ENCODE assay signal across 8 cellular contexts in the genomic region with DNA sequence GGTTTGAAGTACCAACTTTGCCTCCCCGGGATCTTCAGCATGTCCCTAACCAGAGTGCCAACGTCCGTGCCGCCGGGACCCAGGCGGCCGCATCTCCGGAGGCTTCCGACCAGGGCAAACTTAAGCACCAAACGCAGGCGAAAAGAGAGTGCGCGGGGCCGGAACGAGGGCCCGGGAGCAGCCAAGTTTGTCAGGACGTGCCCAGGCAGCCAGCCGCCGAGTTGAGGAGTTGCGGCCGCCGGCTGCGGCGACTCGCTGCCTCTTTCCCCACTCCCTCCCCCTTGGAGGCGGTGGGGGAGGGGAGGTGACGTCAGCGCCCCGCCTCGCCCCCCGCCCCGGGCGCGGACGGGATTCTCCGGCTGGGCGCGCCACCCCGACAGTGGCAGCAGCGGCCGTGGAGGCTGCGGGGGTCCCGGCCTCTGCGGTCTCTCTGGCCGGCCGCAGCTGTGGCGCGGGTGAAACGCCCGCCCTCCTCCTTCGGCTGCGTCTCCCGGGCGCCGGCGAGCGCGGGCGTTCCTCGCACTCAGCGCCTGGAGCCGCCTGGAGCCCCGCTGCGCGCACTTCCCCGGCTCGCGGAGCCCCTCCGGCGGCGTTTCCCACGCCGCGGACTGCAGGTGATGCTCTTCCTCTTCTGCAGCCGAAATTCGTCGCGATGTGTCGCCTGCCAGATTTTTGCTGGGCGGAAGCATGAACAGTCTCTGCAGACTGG. TPM values are rescaled to one million over a fixed set of nuclear protein-coding genes. Genes with fewer than 3 reads are reported as not detected.
A peak's percentile ranks its signal among the peaks of the same experiment; 100 is the strongest.
DNase-seq lines count a peak whose midpoint lies in the region; ATAC-seq and TF ChIP-seq lines count a peak whose summit lies in the region.

No MANE protein-coding gene starts in this region.

- H3K27me3 ChIP-seq in adipocyte (replicated peaks; ENCODE audit: control insufficient read depth, insufficient read depth, low read length) (no peaks in the 10 kb centered on the region), left ventricle myocardium inferior (ENCODE audit: low read depth) (peaks cover 53% of the 10 kb centered on the region)

- H3K4me1 ChIP-seq in adipocyte (ENCODE audit: control insufficient read depth, insufficient read depth, low read length) (peaks cover 32% of the 10 kb centered on the region), left ventricle myocardium inferior (peaks cover 54% of the 10 kb centered on the region)

- intact Hi-C loops in left ventricle myocardium inferior (cut with micrococcal nuclease) (no loop called here), posterior vena cava (cut with DNase I) (loop anchor here (10.0 kb wide), 3 partner anchors 52 to 218 kb away; no protein-coding TSS in a partner anchor), natural killer cell (cut with micrococcal nuclease) (no loop called here)

- no peaks in the 10 kb centered on the region for H3K36me3 Mint-ChIP-seq in natural killer cell

- no peak overlapping the region for H3K4me3 Mint-ChIP-seq in natural killer cell

- peaks cover 0 to 3% of the 10 kb centered on the region in 2 donors for H3K9me3 Mint-ChIP-seq in natural killer cell

- H3K36me3 ChIP-seq in adipocyte (ENCODE audit: control insufficient read depth, insufficient read depth, low read length, severe bottlenecking) = no peaks in the 10 kb centered on the region
- H3K36me3 ChIP-seq in left ventricle myocardium inferior = no peaks in the 10 kb centered on the region

- no peaks in the 10 kb centered on the region for H3K4me1 Mint-ChIP-seq in natural killer cell

- H3K27ac ChIP-seq in left ventricle myocardium inferior (replicated peaks) = peak overlapping the region; percentile 93

- H3K27ac Mint-ChIP-seq in natural killer cell = no peak overlapping the region

- ATAC-seq in HG02623 (IDR thresholded peaks at IDR 0.05; ENCODE audit: unreplicated experiment) = no peak
- ATAC-seq in HG03457 (IDR thresholded peaks at IDR 0.05; ENCODE audit: unreplicated experiment) = no peak
- no peak for ATAC-seq in natural killer cell

- TF ChIP-seq CTCF in left ventricle myocardium inferior (IDR thresholded peaks at IDR 0.05; ENCODE audit: borderline replicate concordance) (no peak), natural killer cell (IDR thresholded peaks at IDR 0.05) (no peak)

- H3K4me3 ChIP-seq in adipocyte (ENCODE audit: low read length) (peak overlapping the region; percentile 99), left ventricle myocardium inferior (peak overlapping the region; percentile 92)

- peaks cover 31 to 35% of the 10 kb centered on the region in 2 donors for H3K27me3 Mint-ChIP-seq in natural killer cell (ENCODE audit: low read depth in 2 of 2)

- peak overlapping the region; percentile 97 for H3K9ac ChIP-seq in adipocyte (ENCODE audit: low read length)

- DNase-seq in Daoy (ENCODE audit: low read depth) (peak; percentile 73), M059J (ENCODE audit: low read depth) (peak; percentile 71), adipocyte (ENCODE audit: low read depth) (peak; percentile 92), left ventricle myocardium inferior (peak; percentile 67), posterior vena cava (ENCODE audit: low spot score) (peak; percentile 87), natural killer cell (no peak)

- H3K9me3 ChIP-seq in adipocyte (ENCODE audit: control insufficient read depth, low read length) (no peaks in the 10 kb centered on the region), left ventricle myocardium inferior (replicated peaks) (no peaks in the 10 kb centered on the region)

RNA-seq across cellular contexts. Expression of gene FAT1, which starts 2.9 kb away (rescaled TPM):
- total RNA-seq in Daoy (2014; rRNA removed; shearing (Covaris generic)) = 38.6 and 50.2 TPM in 2 replicates
- 67.0 and 112 TPM in 2 replicates for total RNA-seq in M059J (2014; rRNA removed; shearing (Covaris generic))
- total RNA-seq in left ventricle myocardium inferior = 59.1 TPM
- total RNA-seq in posterior vena cava = 10 to 100 TPM; 75.5 to 85.9 TPM
- not detected for total RNA-seq in natural killer cell

Comparison
In these comparisons a context has a peak if more than half of its experiments do, and no peak if none do; other contexts are left out.
1. RNA of gene FAT1, which starts 2.9 kb away (total RNA-seq): 67.0 to 112 TPM in M059J, 75.5 to 85.9 TPM in posterior vena cava, 59.1 TPM in left ventricle myocardium inferior (single experiment) and 38.6 to 50.2 TPM in Daoy; not detected in natural killer cell; every median in the first group is over 10 times any median in the second.
2. intact Hi-C loops: an anchor here in posterior vena cava (10.0 kb wide); none called in left ventricle myocardium inferior and natural killer cell.